In the genomic region with DNA sequence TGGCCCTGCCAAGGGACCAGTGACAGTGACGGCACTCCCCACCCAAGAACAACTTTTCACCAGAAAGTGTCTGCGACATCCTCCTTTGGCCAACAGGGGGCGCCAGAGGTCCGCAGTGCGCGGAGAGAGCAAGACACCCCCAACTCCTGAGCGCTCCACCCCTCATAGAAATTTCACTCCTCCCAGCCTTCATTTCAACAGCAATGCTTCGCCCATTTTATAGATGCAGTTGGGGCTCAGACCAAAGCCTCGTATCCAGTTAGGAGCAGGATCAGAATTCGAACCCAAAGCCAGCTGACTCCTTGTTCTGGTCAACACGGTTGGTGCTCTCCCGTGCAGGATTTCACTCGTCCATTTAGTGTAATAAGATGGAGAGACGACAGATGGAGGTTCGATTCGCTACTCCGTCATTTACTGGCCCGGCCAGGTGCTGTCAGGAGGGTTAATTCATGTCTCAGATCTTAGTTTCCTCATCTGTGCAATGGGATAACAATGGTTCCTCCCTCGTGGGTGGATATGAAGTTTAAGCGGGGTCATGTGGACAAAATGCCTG, we compare ENCODE assay signal across 8 cellular contexts. TPM values are rescaled to one million over a fixed set of nuclear protein-coding genes. Genes with fewer than 3 reads are reported as not detected.
DNase-seq lines count a peak whose midpoint lies in the region; ATAC-seq and TF ChIP-seq lines count a peak whose summit lies in the region.

No MANE protein-coding gene starts in this region.

- intact Hi-C loops in left ventricle myocardium inferior (cut with micrococcal nuclease) (no loop called here), aorta (cut with DNase I) (loop anchor here (2.0 to 5.0 kb wide), 5 partner anchors 64 to 514 kb away; a partner anchor contains a TSS)

- H3K4me1 ChIP-seq in left ventricle myocardium inferior (peaks cover 55% of the 10 kb centered on the region), aorta (ENCODE audit: control insufficient read depth in 1 of 2, insufficient read depth in 2 of 2, low read length in 2 of 2) (no peaks in the 10 kb centered on the region)

- peaks cover 11% of the 10 kb centered on the region for H3K27me3 Mint-ChIP-seq in activated naive CD8-positive, alpha-beta T cell treated with anti-CD3 and anti-CD28 coated beads, Interleukin-2, amount 50 U/mL, for 24 hours

- peak overlapping the region; percentile 69 for H3K4me3 Mint-ChIP-seq in activated naive CD8-positive, alpha-beta T cell treated with anti-CD3 and anti-CD28 coated beads, Interleukin-2, amount 50 U/mL, for 24 hours

- WGBS in aorta, 2 donors: 19% methylated on average over 20 of the region's 20 CpGs

- peaks cover 38% of the 10 kb centered on the region for H3K4me1 Mint-ChIP-seq in activated naive CD8-positive, alpha-beta T cell treated with anti-CD3 and anti-CD28 coated beads, Interleukin-2, amount 50 U/mL, for 24 hours

- peak overlapping the region; percentile 41 for H3K27ac Mint-ChIP-seq in activated naive CD8-positive, alpha-beta T cell treated with anti-CD3 and anti-CD28 coated beads, Interleukin-2, amount 50 U/mL, for 24 hours

- no peak overlapping the region for H3K27ac ChIP-seq in left ventricle myocardium inferior (replicated peaks)
- H3K27ac ChIP-seq in aorta (ENCODE audit: low read depth in 1 of 2, low read length in 2 of 2): no peak overlapping the region

- H3K9me3 Mint-ChIP-seq in activated naive CD8-positive, alpha-beta T cell treated with anti-CD3 and anti-CD28 coated beads, Interleukin-2, amount 50 U/mL, for 24 hours: no peaks in the 10 kb centered on the region

- H3K36me3 ChIP-seq in GM06990 (ENCODE audit: control insufficient read depth, insufficient read depth, low read length): peaks cover 8% of the 10 kb centered on the region
- H3K36me3 ChIP-seq in left ventricle myocardium inferior: peaks cover 16% of the 10 kb centered on the region
- H3K36me3 ChIP-seq in aorta (ENCODE audit: control insufficient read depth in 1 of 2, insufficient read depth in 2 of 2, low read length in 1 of 2): peaks cover 0 to 3% of the 10 kb centered on the region in 2 donors

- peak; percentile 89 for TF ChIP-seq CTCF in GM06990 (IDR thresholded peaks at IDR 0.05; ENCODE audit: insufficient read depth, low read length, poor library complexity, severe bottlenecking)
- peak; percentile 90 for TF ChIP-seq CTCF in left ventricle myocardium inferior (IDR thresholded peaks at IDR 0.05; ENCODE audit: borderline replicate concordance)

- H3K27me3 ChIP-seq in GM06990 (replicated peaks; ENCODE audit: control insufficient read depth, insufficient read depth, low read length) (no peaks in the 10 kb centered on the region), left ventricle myocardium inferior (ENCODE audit: low read depth) (no peaks in the 10 kb centered on the region), aorta (ENCODE audit: control insufficient read depth in 1 of 2, insufficient read depth in 2 of 2, low read length in 1 of 2) (no peaks in the 10 kb centered on the region)

- peaks cover 16% of the 10 kb centered on the region for H3K36me3 Mint-ChIP-seq in activated naive CD8-positive, alpha-beta T cell treated with anti-CD3 and anti-CD28 coated beads, Interleukin-2, amount 50 U/mL, for 24 hours (ENCODE audit: low read depth)

- peak; percentile 37 for ATAC-seq in activated naive CD8-positive, alpha-beta T cell treated with anti-CD3 and anti-CD28 coated beads, Interleukin-2, amount 50 U/mL, for 24 hours
- ATAC-seq in aorta (ENCODE audit: low FRiP score): peak; percentile 71
- ATAC-seq in GM19324 (IDR thresholded peaks at IDR 0.05; ENCODE audit: low FRiP score, unreplicated experiment): no peak

- peak; percentile 73 for DNase-seq in GM06990 (ENCODE audit: extremely low read depth, insufficient read length)
- DNase-seq in NCI-H1105 (lab: John Stamatoyannopoulos, UW): peak; percentile 30
- DNase-seq in T-helper 1 cell: peak; percentile 65 to 83 (median 68)
- peak; percentile 91 for DNase-seq in activated naive CD8-positive, alpha-beta T cell treated with anti-CD3 and anti-CD28 coated beads, Interleukin-2, amount 50 U/mL, for 24 hours
- DNase-seq in left ventricle myocardium inferior: peak; percentile 71
- DNase-seq in retina: peak; percentile 84
- peak; percentile 80 to 93 for DNase-seq in aorta

- H3K4me3 ChIP-seq in GM06990 (replicated peaks; ENCODE audit: low read depth, low read length): no peak overlapping the region
- peak overlapping the region; percentile 66 for H3K4me3 ChIP-seq in left ventricle myocardium inferior
- no peak overlapping the region for H3K4me3 ChIP-seq in aorta (ENCODE audit: low read length in 2 of 2)

- H3K9me3 ChIP-seq in left ventricle myocardium inferior (replicated peaks) (no peaks in the 10 kb centered on the region), aorta (ENCODE audit: control insufficient read depth, low read length) (no peaks in the 10 kb centered on the region)

RNA-seq across cellular contexts. Expression of a gene that starts 2.4 kb away (rescaled TPM):
- total RNA-seq in left ventricle myocardium inferior (48.3 TPM), aorta (10 to 100 TPM; 18.2 to 26.0 TPM)
- polyA plus RNA-seq in aorta: 10 to 100 TPM; 33.8 to 69.7 TPM

RNA-seq across cellular contexts. Expression of a gene that starts 49.4 kb away (rescaled TPM):
- total RNA-seq in left ventricle myocardium inferior: 274 TPM
- 100 to 1,000 TPM; 184 to 200 TPM for total RNA-seq in aorta
- 100 to 1,000 TPM in 1 of 2 donors, 10 to 100 TPM in 1; 74.0 to 156 TPM for polyA plus RNA-seq in aorta

RNA-seq across cellular contexts. Expression of a gene that starts 54.6 kb away (rescaled TPM):
- total RNA-seq in left ventricle myocardium inferior: 41.8 TPM
- 10 to 100 TPM; 12.0 to 18.3 TPM for total RNA-seq in aorta
- polyA plus RNA-seq in aorta: 10 to 100 TPM; 25.0 to 26.0 TPM

RNA-seq across cellular contexts. Expression of a gene that starts 56.9 kb away (rescaled TPM):
- total RNA-seq in left ventricle myocardium inferior: 4.2 TPM
- 1 to 10 TPM; 1.7 to 3.0 TPM for total RNA-seq in aorta
- polyA plus RNA-seq in aorta: 1 to 10 TPM in 1 of 2 donors, not detected in 1; 1.7 TPM

Comparison
In these comparisons a context has a peak if more than half of its experiments do, and no peak if none do; other contexts are left out.
1. DNase-seq: peak in every context shown above with its lines; median percentile 91 in activated naive CD8-positive, alpha-beta T cell treated with anti-CD3 and anti-CD28 coated beads, Interleukin-2, amount 50 U/mL, for 24 hours; 86 in aorta; 84 in retina; 73 in GM06990; 71 in left ventricle myocardium inferior; 68 in T-helper 1 cell; 30 in NCI-H1105.